Comparison of ENCODE assay signal across 1 cellular context in the genomic region with DNA sequence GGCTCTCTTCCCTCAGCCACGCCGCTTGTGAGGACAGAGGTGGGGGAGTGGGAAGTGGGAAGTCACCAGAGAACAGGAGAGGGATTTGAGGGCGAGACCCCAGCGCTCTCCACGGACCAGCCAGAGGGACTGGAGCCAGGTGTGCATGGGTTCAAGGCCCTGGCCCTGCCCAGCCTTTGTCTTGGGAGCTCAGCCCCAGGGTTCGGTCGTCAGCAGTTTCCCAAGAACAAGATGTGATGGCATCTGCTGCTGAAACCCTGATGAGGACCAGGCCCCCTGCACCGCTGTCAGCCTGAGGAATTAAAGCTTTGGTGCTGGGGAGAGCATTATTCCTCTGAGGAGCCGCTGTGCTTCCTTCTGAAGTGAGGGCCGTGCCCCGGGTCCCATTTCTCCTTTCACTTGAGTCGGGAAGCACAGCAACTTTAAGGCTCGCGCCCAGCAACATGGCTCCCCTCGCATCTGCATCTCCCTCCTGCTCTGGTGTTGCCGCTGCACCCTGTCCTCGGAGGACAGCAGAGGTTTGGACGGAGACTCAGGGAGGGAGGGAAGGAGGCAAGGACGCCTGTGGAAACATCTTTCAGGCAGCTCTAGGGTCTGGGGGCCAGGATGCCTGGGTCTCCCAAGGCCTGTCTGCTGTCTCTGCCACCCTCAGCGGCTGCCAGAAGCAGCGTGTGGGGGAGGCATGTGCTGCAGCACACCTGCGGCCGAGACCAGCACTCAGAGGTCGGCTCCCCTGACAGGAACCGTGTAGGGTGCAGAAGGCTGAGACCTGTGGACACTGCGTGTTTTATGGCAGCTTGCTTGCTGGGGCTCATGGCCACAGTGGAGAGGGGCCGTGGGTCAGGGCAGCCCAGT.
TF ChIP-seq lines count a peak whose summit lies in the region.

No MANE protein-coding gene starts in this region.

TF ChIP-seq in GM23338, 12 proteins besides CTCF, POLR2A, EP300 and RAD21 (continued from another document):
- TF ChIP-seq, protein P1, sequence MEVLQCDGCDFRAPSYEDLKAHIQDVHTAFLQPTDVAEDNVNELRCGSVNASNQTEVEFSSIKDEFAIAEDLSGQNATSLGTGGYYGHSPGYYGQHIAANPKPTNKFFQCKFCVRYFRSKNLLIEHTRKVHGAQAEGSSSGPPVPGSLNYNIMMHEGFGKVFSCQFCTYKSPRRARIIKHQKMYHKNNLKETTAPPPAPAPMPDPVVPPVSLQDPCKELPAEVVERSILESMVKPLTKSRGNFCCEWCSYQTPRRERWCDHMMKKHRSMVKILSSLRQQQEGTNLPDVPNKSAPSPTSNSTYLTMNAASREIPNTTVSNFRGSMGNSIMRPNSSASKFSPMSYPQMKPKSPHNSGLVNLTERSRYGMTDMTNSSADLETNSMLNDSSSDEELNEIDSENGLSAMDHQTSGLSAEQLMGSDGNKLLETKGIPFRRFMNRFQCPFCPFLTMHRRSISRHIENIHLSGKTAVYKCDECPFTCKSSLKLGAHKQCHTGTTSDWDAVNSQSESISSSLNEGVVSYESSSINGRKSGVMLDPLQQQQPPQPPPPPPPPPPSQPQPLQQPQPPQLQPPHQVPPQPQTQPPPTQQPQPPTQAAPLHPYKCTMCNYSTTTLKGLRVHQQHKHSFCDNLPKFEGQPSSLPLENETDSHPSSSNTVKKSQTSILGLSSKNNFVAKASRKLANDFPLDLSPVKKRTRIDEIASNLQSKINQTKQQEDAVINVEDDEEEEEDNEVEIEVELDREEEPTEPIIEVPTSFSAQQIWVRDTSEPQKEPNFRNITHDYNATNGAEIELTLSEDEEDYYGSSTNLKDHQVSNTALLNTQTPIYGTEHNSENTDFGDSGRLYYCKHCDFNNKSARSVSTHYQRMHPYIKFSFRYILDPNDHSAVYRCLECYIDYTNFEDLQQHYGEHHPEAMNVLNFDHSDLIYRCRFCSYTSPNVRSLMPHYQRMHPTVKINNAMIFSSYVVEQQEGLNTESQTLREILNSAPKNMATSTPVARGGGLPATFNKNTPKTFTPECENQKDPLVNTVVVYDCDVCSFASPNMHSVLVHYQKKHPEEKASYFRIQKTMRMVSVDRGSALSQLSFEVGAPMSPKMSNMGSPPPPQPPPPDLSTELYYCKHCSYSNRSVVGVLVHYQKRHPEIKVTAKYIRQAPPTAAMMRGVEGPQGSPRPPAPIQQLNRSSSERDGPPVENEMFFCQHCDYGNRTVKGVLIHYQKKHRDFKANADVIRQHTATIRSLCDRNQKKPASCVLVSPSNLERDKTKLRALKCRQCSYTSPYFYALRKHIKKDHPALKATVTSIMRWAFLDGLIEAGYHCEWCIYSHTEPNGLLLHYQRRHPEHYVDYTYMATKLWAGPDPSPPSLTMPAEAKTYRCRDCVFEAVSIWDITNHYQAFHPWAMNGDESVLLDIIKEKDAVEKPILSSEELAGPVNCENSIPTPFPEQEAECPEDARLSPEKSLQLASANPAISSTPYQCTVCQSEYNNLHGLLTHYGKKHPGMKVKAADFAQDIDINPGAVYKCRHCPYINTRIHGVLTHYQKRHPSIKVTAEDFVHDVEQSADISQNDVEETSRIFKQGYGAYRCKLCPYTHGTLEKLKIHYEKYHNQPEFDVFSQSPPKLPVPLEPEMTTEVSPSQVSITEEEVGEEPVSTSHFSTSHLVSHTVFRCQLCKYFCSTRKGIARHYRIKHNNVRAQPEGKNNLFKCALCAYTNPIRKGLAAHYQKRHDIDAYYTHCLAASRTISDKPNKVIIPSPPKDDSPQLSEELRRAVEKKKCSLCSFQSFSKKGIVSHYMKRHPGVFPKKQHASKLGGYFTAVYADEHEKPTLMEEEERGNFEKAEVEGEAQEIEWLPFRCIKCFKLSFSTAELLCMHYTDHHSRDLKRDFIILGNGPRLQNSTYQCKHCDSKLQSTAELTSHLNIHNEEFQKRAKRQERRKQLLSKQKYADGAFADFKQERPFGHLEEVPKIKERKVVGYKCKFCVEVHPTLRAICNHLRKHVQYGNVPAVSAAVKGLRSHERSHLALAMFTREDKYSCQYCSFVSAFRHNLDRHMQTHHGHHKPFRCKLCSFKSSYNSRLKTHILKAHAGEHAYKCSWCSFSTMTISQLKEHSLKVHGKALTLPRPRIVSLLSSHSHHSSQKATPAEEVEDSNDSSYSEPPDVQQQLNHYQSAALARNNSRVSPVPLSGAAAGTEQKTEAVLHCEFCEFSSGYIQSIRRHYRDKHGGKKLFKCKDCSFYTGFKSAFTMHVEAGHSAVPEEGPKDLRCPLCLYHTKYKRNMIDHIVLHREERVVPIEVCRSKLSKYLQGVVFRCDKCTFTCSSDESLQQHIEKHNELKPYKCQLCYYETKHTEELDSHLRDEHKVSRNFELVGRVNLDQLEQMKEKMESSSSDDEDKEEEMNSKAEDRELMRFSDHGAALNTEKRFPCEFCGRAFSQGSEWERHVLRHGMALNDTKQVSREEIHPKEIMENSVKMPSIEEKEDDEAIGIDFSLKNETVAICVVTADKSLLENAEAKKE (CRISPR knock-in tag; IDR thresholded peaks at IDR 0.05), result no peak
- TF ChIP-seq POLR2AphosphoS5 (IDR thresholded peaks at IDR 0.05; ENCODE audit: low read depth), result no peak
- TF ChIP-seq NANOG (IDR thresholded peaks at IDR 0.05; ENCODE audit: borderline replicate concordance), result no peak
- TF ChIP-seq ZNF114 (CRISPR knock-in tag; IDR thresholded peaks at IDR 0.05), result no peak
- no peak for TF ChIP-seq STAT1 (IDR thresholded peaks at IDR 0.05; ENCODE audit: unreplicated experiment)
- TF ChIP-seq EZH2 (IDR thresholded peaks at IDR 0.05; ENCODE audit: low read depth, unreplicated experiment), result no peak
- TF ChIP-seq, protein P2, sequence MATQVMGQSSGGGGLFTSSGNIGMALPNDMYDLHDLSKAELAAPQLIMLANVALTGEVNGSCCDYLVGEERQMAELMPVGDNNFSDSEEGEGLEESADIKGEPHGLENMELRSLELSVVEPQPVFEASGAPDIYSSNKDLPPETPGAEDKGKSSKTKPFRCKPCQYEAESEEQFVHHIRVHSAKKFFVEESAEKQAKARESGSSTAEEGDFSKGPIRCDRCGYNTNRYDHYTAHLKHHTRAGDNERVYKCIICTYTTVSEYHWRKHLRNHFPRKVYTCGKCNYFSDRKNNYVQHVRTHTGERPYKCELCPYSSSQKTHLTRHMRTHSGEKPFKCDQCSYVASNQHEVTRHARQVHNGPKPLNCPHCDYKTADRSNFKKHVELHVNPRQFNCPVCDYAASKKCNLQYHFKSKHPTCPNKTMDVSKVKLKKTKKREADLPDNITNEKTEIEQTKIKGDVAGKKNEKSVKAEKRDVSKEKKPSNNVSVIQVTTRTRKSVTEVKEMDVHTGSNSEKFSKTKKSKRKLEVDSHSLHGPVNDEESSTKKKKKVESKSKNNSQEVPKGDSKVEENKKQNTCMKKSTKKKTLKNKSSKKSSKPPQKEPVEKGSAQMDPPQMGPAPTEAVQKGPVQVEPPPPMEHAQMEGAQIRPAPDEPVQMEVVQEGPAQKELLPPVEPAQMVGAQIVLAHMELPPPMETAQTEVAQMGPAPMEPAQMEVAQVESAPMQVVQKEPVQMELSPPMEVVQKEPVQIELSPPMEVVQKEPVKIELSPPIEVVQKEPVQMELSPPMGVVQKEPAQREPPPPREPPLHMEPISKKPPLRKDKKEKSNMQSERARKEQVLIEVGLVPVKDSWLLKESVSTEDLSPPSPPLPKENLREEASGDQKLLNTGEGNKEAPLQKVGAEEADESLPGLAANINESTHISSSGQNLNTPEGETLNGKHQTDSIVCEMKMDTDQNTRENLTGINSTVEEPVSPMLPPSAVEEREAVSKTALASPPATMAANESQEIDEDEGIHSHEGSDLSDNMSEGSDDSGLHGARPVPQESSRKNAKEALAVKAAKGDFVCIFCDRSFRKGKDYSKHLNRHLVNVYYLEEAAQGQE (IDR thresholded peaks at IDR 0.05; ENCODE audit: unreplicated experiment), result no peak
- no peak for TF ChIP-seq ZNF331 (CRISPR knock-in tag; IDR thresholded peaks at IDR 0.05; ENCODE audit: low read depth)
- TF ChIP-seq CREB1 (CRISPR knock-in tag; IDR thresholded peaks at IDR 0.05; ENCODE audit: low read depth), result no peak
- TF ChIP-seq JUNB (IDR thresholded peaks at IDR 0.05; ENCODE audit: unreplicated experiment), result no peak
